ENCODE assay signal across 2 cellular contexts in genomic region chr17:32006957-32007462, GRCh38.
TF ChIP-seq lines count a peak whose summit lies in the region.

Gene LRRC37B (plus strand): TSS chr17:32007383. CDS start chr17:32021393, 14,010 bp downstream.

TF ChIP-seq in IMR-90, 13 proteins besides CTCF, POLR2A, EP300 and RAD21 (continued from another document):
- TF ChIP-seq MAFK (IDR thresholded peaks at IDR 0.05; ENCODE audit: low read depth, low read length): no peak
- peak; percentile 63 for TF ChIP-seq RCOR1 (IDR thresholded peaks at IDR 0.05; ENCODE audit: insufficient replicate concordance, low read length)
- peak; percentile 49; the same call in 1 of the 2 replicates for TF ChIP-seq MXI1 (IDR thresholded peaks at IDR 0.05; ENCODE audit: borderline replicate concordance, low read depth, low read length)
- TF ChIP-seq MAZ (IDR thresholded peaks at IDR 0.05; ENCODE audit: borderline replicate concordance, low read depth, low read length): peak; percentile 91
- TF ChIP-seq NFE2L2 (IDR thresholded peaks at IDR 0.05; ENCODE audit: low read depth, low read length): no peak
- TF ChIP-seq ELK1 (IDR thresholded peaks at IDR 0.05; ENCODE audit: borderline replicate concordance, low read depth, low read length): no peak
- no peak for TF ChIP-seq CEBPB (IDR thresholded peaks at IDR 0.05; ENCODE audit: low read depth, low read length)
- TF ChIP-seq USF2 (IDR thresholded peaks at IDR 0.05; ENCODE audit: low read depth, low read length): peak; percentile 94
- TF ChIP-seq SMC3 (IDR thresholded peaks at IDR 0.05; ENCODE audit: low read depth, low read length): peak; percentile 40
- TF ChIP-seq CHD1 (IDR thresholded peaks at IDR 0.05; ENCODE audit: low read depth, low read length): no peak
TF ChIP-seq in IMR-90: peak in this region for 6.

TF ChIP-seq in PFSK-1, 5 proteins besides CTCF, POLR2A, EP300 and RAD21 (continued from another document):
- TF ChIP-seq REST (IDR thresholded peaks at IDR 0.05; ENCODE audit: insufficient read depth in 1 of 2, low read depth in 2 of 2, low read length in 2 of 2): no peak
- TF ChIP-seq FOXP2 (optimal IDR thresholded peaks at IDR 0.05; ENCODE audit: borderline replicate concordance, extremely low read depth, extremely low read length, insufficient read depth): peak; percentile 68
- TF ChIP-seq POLR2AphosphoS5 (IDR thresholded peaks at IDR 0.05; ENCODE audit: low read depth, low read length): peak; percentile 68; the same call in 1 of the 2 replicates
- TF ChIP-seq TAF1 (IDR thresholded peaks at IDR 0.05; ENCODE audit: borderline replicate concordance, insufficient read depth, low read length): no peak
TF ChIP-seq in PFSK-1: peak in this region for 3.
